ENCODE assay signal across 8 cellular contexts in genomic region chr12:47811581-47812484, GRCh38. TPM values are rescaled to one million over a fixed set of nuclear protein-coding genes. Genes with fewer than 3 reads are reported as not detected.
DNase-seq lines count a peak whose midpoint lies in the region; ATAC-seq and TF ChIP-seq lines count a peak whose summit lies in the region.

No MANE protein-coding gene starts in this region.

- H3K27me3 ChIP-seq in HL-60 (ENCODE audit: insufficient read depth, poor library complexity, severe bottlenecking), result no peaks in the 10 kb centered on the region
- no peaks in the 10 kb centered on the region for H3K27me3 ChIP-seq in hepatocyte

- DNase-seq in HL-60 (ENCODE audit: low read depth in 1 of 2, low spot score in 1 of 2), result no peak
- no peak for DNase-seq in activated naive CD8-positive, alpha-beta T cell treated with anti-CD3 and anti-CD28 coated beads, Interleukin-2, amount 10 ng/mL, durations not matched to agents 7 days and 5 days
- DNase-seq in hepatocyte (ENCODE audit: low spot score), result no peak
- DNase-seq in stimulated activated naive B cell treated with anti-CD40 and anti-IgM and Interleukin-4, amounts not matched to agents 10 μg/mL and 1 μg/mL and 100 μg/mL, for 72 hours, result peak; percentile 66
- no peak for DNase-seq in cerebellar cortex (ENCODE audit: low spot score)
- DNase-seq in GF-D8 (lab: John Stamatoyannopoulos, UW), result no peak
- no peak for DNase-seq in activated effector memory CD4-positive, alpha-beta T cell treated with Interleukin-2 at 50 U/mL for 16 hours
- DNase-seq in NCI-H510A treated with DMSO at 0.1 percent for 48 hours (lab: John Stamatoyannopoulos, UW), result no peak

- H3K36me3 ChIP-seq in hepatocyte (replicated peaks; ENCODE audit: insufficient read depth, low read depth), result no peaks in the 10 kb centered on the region

- no peaks in the 10 kb centered on the region for H3K9me3 ChIP-seq in hepatocyte (ENCODE audit: low read depth)

- H3K27ac Mint-ChIP-seq in activated naive CD8-positive, alpha-beta T cell treated with anti-CD3 and anti-CD28 coated beads, Interleukin-2, amount 10 ng/mL, durations not matched to agents 7 days and 5 days, result peak overlapping the region; percentile 98
- peak overlapping the region; percentile 99 for H3K27ac Mint-ChIP-seq in stimulated activated naive B cell treated with anti-CD40 and anti-IgM and Interleukin-4, amounts not matched to agents 10 μg/mL and 1 μg/mL and 100 μg/mL, for 72 hours

- H2AFZ ChIP-seq in hepatocyte, result no peak overlapping the region

- H3K4me1 Mint-ChIP-seq in activated naive CD8-positive, alpha-beta T cell treated with anti-CD3 and anti-CD28 coated beads, Interleukin-2, amount 10 ng/mL, durations not matched to agents 7 days and 5 days, result peaks cover 76% of the 10 kb centered on the region
- H3K4me1 Mint-ChIP-seq in stimulated activated naive B cell treated with anti-CD40 and anti-IgM and Interleukin-4, amounts not matched to agents 10 μg/mL and 1 μg/mL and 100 μg/mL, for 72 hours, result peaks cover 71 to 93% of the 10 kb centered on the region in 2 donors

- H3K4me3 Mint-ChIP-seq in activated naive CD8-positive, alpha-beta T cell treated with anti-CD3 and anti-CD28 coated beads, Interleukin-2, amount 10 ng/mL, durations not matched to agents 7 days and 5 days, result peak overlapping the region; percentile 91
- H3K4me3 Mint-ChIP-seq in stimulated activated naive B cell treated with anti-CD40 and anti-IgM and Interleukin-4, amounts not matched to agents 10 μg/mL and 1 μg/mL and 100 μg/mL, for 72 hours, result peak overlapping the region; percentile 78 to 80

- POLR2A ChIA-PET in activated naive CD8-positive, alpha-beta T cell treated with anti-CD3 and anti-CD28 coated beads, Interleukin-2, amount 10 ng/mL, durations not matched to agents 7 days and 5 days (lab: Charles Lee), result interaction anchor here (1.0 to 18.4 kb wide), 11 partner anchors 6 to 70 kb away, joined by 3 to 465 read pairs (median 9); partner anchors contain the start of gene HDAC7

- H3K27ac ChIP-seq in HL-60 (replicated peaks), result peak overlapping the region; percentile 91
- H3K27ac ChIP-seq in hepatocyte, result peak overlapping the region; percentile 98

- H3K27me3 Mint-ChIP-seq in activated naive CD8-positive, alpha-beta T cell treated with anti-CD3 and anti-CD28 coated beads, Interleukin-2, amount 10 ng/mL, durations not matched to agents 7 days and 5 days, result no peaks in the 10 kb centered on the region
- H3K27me3 Mint-ChIP-seq in stimulated activated naive B cell treated with anti-CD40 and anti-IgM and Interleukin-4, amounts not matched to agents 10 μg/mL and 1 μg/mL and 100 μg/mL, for 72 hours, result no peaks in the 10 kb centered on the region

- TF ChIP-seq CTCF in HL-60 (IDR thresholded peaks at IDR 0.05; ENCODE audit: insufficient read depth, low read length) (no peak), hepatocyte (IDR thresholded peaks at IDR 0.05; ENCODE audit: poor library complexity) (no peak)

- H3K4me2 ChIP-seq in hepatocyte, result peak overlapping the region; percentile 84

- H3K9me3 Mint-ChIP-seq in activated naive CD8-positive, alpha-beta T cell treated with anti-CD3 and anti-CD28 coated beads, Interleukin-2, amount 10 ng/mL, durations not matched to agents 7 days and 5 days, result no peaks in the 10 kb centered on the region
- peaks cover 0 to 5% of the 10 kb centered on the region in 2 donors for H3K9me3 Mint-ChIP-seq in stimulated activated naive B cell treated with anti-CD40 and anti-IgM and Interleukin-4, amounts not matched to agents 10 μg/mL and 1 μg/mL and 100 μg/mL, for 72 hours

- H3K4me1 ChIP-seq in hepatocyte (ENCODE audit: insufficient read depth), result peaks cover 60% of the 10 kb centered on the region

- H3K36me3 Mint-ChIP-seq in activated naive CD8-positive, alpha-beta T cell treated with anti-CD3 and anti-CD28 coated beads, Interleukin-2, amount 10 ng/mL, durations not matched to agents 7 days and 5 days, result peaks cover 21% of the 10 kb centered on the region
- peaks cover 25 to 44% of the 10 kb centered on the region in 2 donors for H3K36me3 Mint-ChIP-seq in stimulated activated naive B cell treated with anti-CD40 and anti-IgM and Interleukin-4, amounts not matched to agents 10 μg/mL and 1 μg/mL and 100 μg/mL, for 72 hours

- 83% methylated on average over 14 of the region's 14 CpGs for WGBS in hepatocyte (ENCODE audit: low lambda C conversion rate, missing lambda C conversion rate)

- no peak overlapping the region for H3K4me3 ChIP-seq in HL-60 (replicated peaks; ENCODE audit: insufficient read depth, low read length)
- H3K4me3 ChIP-seq in hepatocyte, result no peak overlapping the region

- no peak for ATAC-seq in activated naive CD8-positive, alpha-beta T cell treated with anti-CD3 and anti-CD28 coated beads, Interleukin-2, amount 10 ng/mL, durations not matched to agents 7 days and 5 days (ENCODE audit: low read depth)
- peak; percentile 27 to 37 for ATAC-seq in stimulated activated naive B cell treated with anti-CD40 and anti-IgM and Interleukin-4, amounts not matched to agents 10 μg/mL and 1 μg/mL and 100 μg/mL, for 72 hours (replicated peaks)

- H3K9me2 ChIP-seq in hepatocyte (replicated peaks; ENCODE audit: insufficient read depth), result no peaks in the 10 kb centered on the region

- peaks cover 94% of the 10 kb centered on the region for H3K79me2 ChIP-seq in hepatocyte

- H4K20me1 ChIP-seq in hepatocyte (ENCODE audit: insufficient read depth, poor library complexity, severe bottlenecking), result peaks cover 24% of the 10 kb centered on the region

RNA-seq across cellular contexts. Expression of gene HDAC7, which starts 7.9 kb away (rescaled TPM):
- total RNA-seq in activated naive CD8-positive, alpha-beta T cell treated with anti-CD3 and anti-CD28 coated beads, Interleukin-2, amount 10 ng/mL, durations not matched to agents 7 days and 5 days, result 100 to 1,000 TPM; 200 to 215 TPM
- total RNA-seq in hepatocyte, result 17.9 and 19.0 TPM in 2 replicates
- polyA plus RNA-seq in hepatocyte, result 41.2 and 45.5 TPM in 2 replicates

RNA-seq across cellular contexts. Expression of gene SLC48A1, which starts 38.8 kb away (rescaled TPM):
- total RNA-seq in activated naive CD8-positive, alpha-beta T cell treated with anti-CD3 and anti-CD28 coated beads, Interleukin-2, amount 10 ng/mL, durations not matched to agents 7 days and 5 days, result 10 to 100 TPM; 13.4 to 13.9 TPM
- total RNA-seq in hepatocyte, result 11.2 and 13.0 TPM in 2 replicates
- polyA plus RNA-seq in hepatocyte, result 20.2 and 22.6 TPM in 2 replicates

RNA-seq across cellular contexts. Expression of gene RAPGEF3, which starts 53.2 kb away (rescaled TPM):
- 1 to 10 TPM in 1 of 2 experiments, under 1 TPM in 1; 0.94 to 1.1 TPM for total RNA-seq in activated naive CD8-positive, alpha-beta T cell treated with anti-CD3 and anti-CD28 coated beads, Interleukin-2, amount 10 ng/mL, durations not matched to agents 7 days and 5 days
- total RNA-seq in hepatocyte, result 1.0 and 2.6 TPM in 2 replicates
- 1.6 and 2.1 TPM in 2 replicates for polyA plus RNA-seq in hepatocyte

Comparison
In these comparisons a context has a peak if more than half of its experiments do, and no peak if none do; other contexts are left out.
1. RNA of gene HDAC7, which starts 7.9 kb away (total RNA-seq): 200 to 215 TPM in activated naive CD8-positive, alpha-beta T cell treated with anti-CD3 and anti-CD28 coated beads, Interleukin-2, amount 10 ng/mL, durations not matched to agents 7 days and 5 days; 17.9 to 19.0 TPM in hepatocyte; every median in the first group is over 10 times any median in the second.